10 cellular contexts compared by ENCODE assay signal in genomic region chr17:17186051-17186450, GRCh38. TPM values are rescaled to one million over a fixed set of nuclear protein-coding genes. Genes with fewer than 3 reads are reported as not detected.
DNase-seq lines count a peak whose midpoint lies in the region; ATAC-seq, FAIRE-seq and TF ChIP-seq lines count a peak whose summit lies in the region.
"Had no signal": no experiment of that assay in that cellular context is flagged by ENCODE, and none has a peak within 500 bp of the region (broad histone marks: within the 10 kb centered on the region; RNA-seq: fewer than 3 reads in every experiment).

No MANE protein-coding gene starts in this region.

- TF ChIP-seq CTCF in GM10248 (IDR thresholded peaks at IDR 0.05; ENCODE audit: control extremely low read depth, extremely low read depth, low read depth, missing control alignments) (no peak), GM12878 (IDR thresholded peaks at IDR 0.05 in 2 of 3, conservative IDR thresholded peaks at IDR 0.05 in 1 of 3; ENCODE audit: control insufficient read depth in 2 of 3, extremely low read depth in 1 of 3, insufficient read depth in 1 of 3, low read depth in 3 of 3, low read length in 3 of 3) (no peak), smooth muscle cell (IDR thresholded peaks at IDR 0.05; ENCODE audit: borderline replicate concordance, insufficient read depth, poor library complexity, severe bottlenecking) (no peak)

- H2AFZ ChIP-seq in GM12878 (ENCODE audit: control insufficient read depth, low read depth, low read length) (no peak overlapping the region), smooth muscle cell (ENCODE audit: low read depth) (no peak overlapping the region)

- intact Hi-C loops in GM12878 (cut with micrococcal nuclease; ENCODE audit: unreplicated experiment), result no loop called here

- FAIRE-seq in GM12878 (lab: Jason Lieb, UNC), result peak; percentile 62
- FAIRE-seq in HTR-8/SVneo (lab: Jason Lieb, UNC), result no peak
- FAIRE-seq: G401.6 had no signal

- H3K4me1 ChIP-seq in GM12878 (ENCODE audit: control insufficient read depth, insufficient read depth, low read length), result peaks cover 28% of the 10 kb centered on the region
- H3K4me1 ChIP-seq in smooth muscle cell (ENCODE audit: low read depth), result peaks cover 11% of the 10 kb centered on the region

- 2% methylated on average over 3 of the region's 3 CpGs for WGBS in GM12878 (ENCODE audit: insufficient coverage, insufficient replicate concordance, low lambda C conversion rate, missing lambda C conversion rate)
- 56% methylated on average over 3 of the region's 3 CpGs for WGBS in smooth muscle cell (ENCODE audit: low lambda C conversion rate)

- POLR2A ChIA-PET in GM10248 (lab: Yijun Ruan, JAX) (no interaction called here), GM12878 (lab: Charles Lee) (no interaction called here)

- H3K4me2 ChIP-seq in GM12878 (ENCODE audit: control insufficient read depth, insufficient read depth) (no peak overlapping the region), smooth muscle cell (no peak overlapping the region)

- BruUV-seq in GM12878 (replicated peaks; lab: Mats Ljungman, UMichigan), result no TSS peak

- H3K27me3 ChIP-seq in GM12878 (replicated peaks in 1 of 2; ENCODE audit: control insufficient read depth in 2 of 2, insufficient read depth in 2 of 2, low read length in 1 of 2), result no peaks in the 10 kb centered on the region
- no peaks in the 10 kb centered on the region for H3K27me3 ChIP-seq in smooth muscle cell (ENCODE audit: low read depth)
- no peaks in the 10 kb centered on the region for H3K27me3 ChIP-seq in MG63

- peaks cover 7 to 10% of the 10 kb centered on the region in 2 experiments; a peak in 3 of 4 replicates for H3K36me3 ChIP-seq in GM12878 (ENCODE audit: control insufficient read depth in 2 of 2, insufficient read depth in 2 of 2, low read length in 1 of 2)
- no peaks in the 10 kb centered on the region for H3K36me3 ChIP-seq in smooth muscle cell (ENCODE audit: low read depth)
- no peaks in the 10 kb centered on the region; the same call in 1 of the 2 replicates for H3K36me3 ChIP-seq in MG63

- H4K20me1 ChIP-seq in GM12878 (ENCODE audit: control insufficient read depth, insufficient read depth), result no peaks in the 10 kb centered on the region
- H4K20me1 ChIP-seq in smooth muscle cell (ENCODE audit: low read depth), result peaks cover 3% of the 10 kb centered on the region

- no peaks in the 10 kb centered on the region for H3K79me2 ChIP-seq in GM12878 (ENCODE audit: control insufficient read depth, insufficient read depth, low read length)
- H3K79me2 ChIP-seq in smooth muscle cell (ENCODE audit: low read depth), result no peaks in the 10 kb centered on the region

- SMC1A ChIA-PET in GM12878 (lab: Charles Lee; ENCODE audit: uncharacterized antibody, unreplicated experiment), result no interaction called here

- H3K27ac ChIP-seq in GM12878 (ENCODE audit: control insufficient read depth, insufficient read depth) (no peak overlapping the region), smooth muscle cell (ENCODE audit: low read depth) (peak overlapping the region; percentile 32)

- CTCF ChIA-PET in GM10248 (lab: Yijun Ruan, JAX) (no interaction called here), GM12878 (lab: Yijun Ruan, JAX) (no interaction called here)

- H3K9ac ChIP-seq in GM12878 (ENCODE audit: control insufficient read depth, insufficient read depth, low read length) (no peak overlapping the region), smooth muscle cell (ENCODE audit: low read depth) (no peak overlapping the region)

- H3K4me3 ChIP-seq in GM12878 (no peak overlapping the region), smooth muscle cell (no peak overlapping the region), MG63 (no peak overlapping the region)

- peaks cover 11% of the 10 kb centered on the region for H3F3A ChIP-seq in smooth muscle cell (ENCODE audit: low read depth)

- TF ChIP-seq RAD21 in Ishikawa (IDR thresholded peaks at IDR 0.05; ENCODE audit: low read depth) (no peak), GM12878 (IDR thresholded peaks at IDR 0.05; ENCODE audit: insufficient read depth, low read depth, low read length) (no peak)

- TF ChIP-seq EP300 in Ishikawa (IDR thresholded peaks at IDR 0.05; ENCODE audit: borderline replicate concordance), result no peak
- TF ChIP-seq EP300 in GM12878 (IDR thresholded peaks at IDR 0.05; ENCODE audit: borderline replicate concordance in 1 of 2, control insufficient read depth in 1 of 2, low read depth in 2 of 2, low read length in 2 of 2), result no peak

- TF ChIP-seq POLR2A in GM12878 (IDR thresholded peaks at IDR 0.05; ENCODE audit: low read depth, low read length), result no peak

- RAD21 ChIA-PET in GM12878 (lab: Charles Lee; ENCODE audit: unreplicated experiment), result no interaction called here

- in situ Hi-C loops in GM12878 (cut with MboI), result no loop called here

- no peaks in the 10 kb centered on the region for H3K9me3 ChIP-seq in GM12878 (replicated peaks; ENCODE audit: control insufficient read depth, insufficient read depth, low read length)
- H3K9me3 ChIP-seq in smooth muscle cell (replicated peaks; ENCODE audit: low read depth), result no peaks in the 10 kb centered on the region
- no peaks in the 10 kb centered on the region for H3K9me3 ChIP-seq in MG63

- ATAC-seq in GM12878, result peak; percentile 60
- no peak for ATAC-seq in HG03432 (IDR thresholded peaks at IDR 0.05; ENCODE audit: unreplicated experiment)

- DNase-seq in GM10248 (ENCODE audit: extremely low spot score) (peak; percentile 60), GM12878 (ENCODE audit: low read depth, low spot score) (no peak), smooth muscle cell (lab: John Stamatoyannopoulos, UW; ENCODE audit: unreplicated experiment) (no peak), kidney glomerular epithelial cell (lab: John Stamatoyannopoulos, UW) (no peak), MG63 (no peak), HTR-8/SVneo (ENCODE audit: insufficient read length, low spot score) (no peak)
- DNase-seq: H9 had no signal

TF ChIP-seq in Ishikawa, 13 proteins besides CTCF, POLR2A, EP300 and RAD21:
- TF ChIP-seq CEBPB (IDR thresholded peaks at IDR 0.05), result no peak
- 0 out of 2 replicates have a peak, but pooled peaks have one; percentile 25 for TF ChIP-seq MAX (IDR thresholded peaks at IDR 0.05)

TF ChIP-seq in GM12878, 131 proteins besides CTCF, POLR2A, EP300 and RAD21 (continues in another document):
- TF ChIP-seq IKZF2 (IDR thresholded peaks at IDR 0.05) (no peak), RUNX3 (IDR thresholded peaks at IDR 0.05; ENCODE audit: low read length) (peak; percentile 44; the same call in 1 of the 2 replicates)
- TF ChIP-seq, protein P1, sequence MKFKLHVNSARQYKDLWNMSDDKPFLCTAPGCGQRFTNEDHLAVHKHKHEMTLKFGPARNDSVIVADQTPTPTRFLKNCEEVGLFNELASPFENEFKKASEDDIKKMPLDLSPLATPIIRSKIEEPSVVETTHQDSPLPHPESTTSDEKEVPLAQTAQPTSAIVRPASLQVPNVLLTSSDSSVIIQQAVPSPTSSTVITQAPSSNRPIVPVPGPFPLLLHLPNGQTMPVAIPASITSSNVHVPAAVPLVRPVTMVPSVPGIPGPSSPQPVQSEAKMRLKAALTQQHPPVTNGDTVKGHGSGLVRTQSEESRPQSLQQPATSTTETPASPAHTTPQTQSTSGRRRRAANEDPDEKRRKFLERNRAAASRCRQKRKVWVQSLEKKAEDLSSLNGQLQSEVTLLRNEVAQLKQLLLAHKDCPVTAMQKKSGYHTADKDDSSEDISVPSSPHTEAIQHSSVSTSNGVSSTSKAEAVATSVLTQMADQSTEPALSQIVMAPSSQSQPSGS (IDR thresholded peaks at IDR 0.05; ENCODE audit: low read length), result 0 out of 2 replicates have a peak, but pooled peaks have one; percentile 14

RNA-seq across cellular contexts. Expression of gene PLD6, which starts 20.1 kb away (rescaled TPM):
- 7.8 and 8.4 TPM in 2 replicates for total RNA-seq in GM12878 (2013; cell fraction: nucleolus; rRNA removed)
- total RNA-seq in GM12878 (2014; rRNA removed) (17.4 and 18.6 TPM in 2 replicates), GM12878 (2014; rRNA removed; fragmentation: Illumina TruSeq; extraction: Trizol) (7.5 TPM in 2 replicates), GM12878 (2021) (15.4 and 15.5 TPM in 2 replicates), smooth muscle cell (0.18 and 0.49 TPM in 2 replicates)
- polyA plus RNA-seq in GM12878 (2011; ENCODE audit: low read depth), result 7.0 TPM
- polyA plus RNA-seq in GM12878 (2011; rRNA removed) (8.7 and 10.5 TPM in 2 replicates), GM12878 (2014; fragmentation: Illumina TruSeq; extraction: Trizol) (10.1 and 11.1 TPM in 2 replicates), GM12878 (2014; fragmentation: Nextera tagmentation; extraction: Ambion mirVana) (10 to 100 TPM in 1 of 2 experiments, 1 to 10 TPM in 1; 4.7 to 21.4 TPM), GM12878 (2014; rRNA removed) (14.7 and 15.3 TPM in 2 replicates), GM12878 (2016; fragmentation: Nextera tagmentation; extraction: Ambion mirVana) (10 to 100 TPM; 11.1 to 12.9 TPM), smooth muscle cell (0.26 and 1.4 TPM in 2 replicates)
- 8.8 and 10.5 TPM in 2 replicates for polyA plus RNA-seq in GM12878 (2011; cell fraction: cytosol; rRNA removed)
- polyA plus RNA-seq in GM12878 (2011; cell fraction: nucleus; rRNA removed), result 5.9 and 8.4 TPM in 2 replicates
- polyA plus RNA-seq in GM12878 (2012), result 6.8 and 11.0 TPM in 2 replicates
- polyA minus RNA-seq in GM12878 (2011; rRNA and poly(A)+ RNA removed), result 11.8 and 12.4 TPM in 2 replicates
- polyA minus RNA-seq in GM12878 (2011; cell fraction: cytosol; rRNA and poly(A)+ RNA removed), result 4.1 and 5.9 TPM in 2 replicates
- 3.4 and 8.3 TPM in 2 replicates for polyA minus RNA-seq in GM12878 (2011; cell fraction: nucleus; rRNA and poly(A)+ RNA removed)
- total RNA-seq in MG63 (2014; rRNA removed; shearing (Covaris generic); ENCODE audit: low replicate concordance), result 3.0 and 6.6 TPM in 2 replicates

RNA-seq across cellular contexts. Expression of gene FLCN, which starts 50.9 kb away (rescaled TPM):
- 128 and 142 TPM in 2 replicates for total RNA-seq in GM12878 (2013; cell fraction: nucleolus; rRNA removed)
- 15.8 and 16.1 TPM in 2 replicates for total RNA-seq in GM12878 (2014; rRNA removed)
- 9.7 and 11.2 TPM in 2 replicates for total RNA-seq in GM12878 (2014; rRNA removed; fragmentation: Illumina TruSeq; extraction: Trizol)
- 24.7 and 25.9 TPM in 2 replicates for total RNA-seq in GM12878 (2021)
- polyA plus RNA-seq in GM12878 (2011; ENCODE audit: low read depth), result 13.6 TPM
- polyA plus RNA-seq in GM12878 (2011; rRNA removed), result 11.3 and 15.8 TPM in 2 replicates
- polyA plus RNA-seq in GM12878 (2011; cell fraction: cytosol; rRNA removed), result 16.1 and 19.6 TPM in 2 replicates
- 46.2 and 61.2 TPM in 2 replicates for polyA plus RNA-seq in GM12878 (2011; cell fraction: nucleus; rRNA removed)
- 20.4 and 26.4 TPM in 2 replicates for polyA plus RNA-seq in GM12878 (2012)
- polyA plus RNA-seq in GM12878 (2014; fragmentation: Illumina TruSeq; extraction: Trizol), result 4.9 and 9.2 TPM in 2 replicates
- 1 to 10 TPM; 1.1 to 1.7 TPM for polyA plus RNA-seq in GM12878 (2014; fragmentation: Nextera tagmentation; extraction: Ambion mirVana)
- polyA plus RNA-seq in GM12878 (2014; rRNA removed), result 15.5 and 17.5 TPM in 2 replicates
- 1 to 10 TPM; 8.8 to 9.7 TPM for polyA plus RNA-seq in GM12878 (2016; fragmentation: Nextera tagmentation; extraction: Ambion mirVana)
- 26.3 and 41.5 TPM in 2 replicates for polyA minus RNA-seq in GM12878 (2011; rRNA and poly(A)+ RNA removed)
- 10.0 and 11.7 TPM in 2 replicates for polyA minus RNA-seq in GM12878 (2011; cell fraction: cytosol; rRNA and poly(A)+ RNA removed)
- 23.5 and 24.2 TPM in 2 replicates for polyA minus RNA-seq in GM12878 (2011; cell fraction: nucleus; rRNA and poly(A)+ RNA removed)
- total RNA-seq in smooth muscle cell, result 13.0 and 15.1 TPM in 2 replicates
- 7.6 and 11.8 TPM in 2 replicates for polyA plus RNA-seq in smooth muscle cell
- 15.5 and 22.7 TPM in 2 replicates for total RNA-seq in MG63 (2014; rRNA removed; shearing (Covaris generic); ENCODE audit: low replicate concordance)
